Comparison of ENCODE assay signal across 11 cellular contexts in genomic region chr1:83761084-83761760, GRCh38.
A peak's percentile ranks its signal among the peaks of the same experiment; 100 is the strongest.
DNase-seq lines count a peak whose midpoint lies in the region; ATAC-seq and TF ChIP-seq lines count a peak whose summit lies in the region.
"Had no signal": no experiment of that assay in that cellular context is flagged by ENCODE, and none has a peak within 500 bp of the region (broad histone marks: within the 10 kb centered on the region; RNA-seq: fewer than 3 reads in every experiment).

No MANE protein-coding gene starts in this region.

- peaks cover 3% of the 10 kb centered on the region for H3K27me3 Mint-ChIP-seq in activated T-helper 17 cell treated with anti-CD3 and anti-CD28 coated beads, Interleukin-2, amount 50 U/mL, for 72 hours

- ATAC-seq in GM18498 (IDR thresholded peaks at IDR 0.05; ENCODE audit: unreplicated experiment) (peak; percentile 99), GM19455 (IDR thresholded peaks at IDR 0.05; ENCODE audit: unreplicated experiment) (peak; percentile 95), HG03139 (IDR thresholded peaks at IDR 0.05; ENCODE audit: unreplicated experiment) (peak; percentile 97)
- peak; percentile 34 for ATAC-seq in activated T-helper 17 cell treated with anti-CD3 and anti-CD28 coated beads, Interleukin-2, amount 50 U/mL, for 72 hours (replicated peaks)

- H3K4me1 ChIP-seq in breast epithelium: no peaks in the 10 kb centered on the region
- H3K4me1 ChIP-seq: SJSA1 had no signal

- no peak overlapping the region for H3K4me3 ChIP-seq in breast epithelium
- H3K4me3 ChIP-seq: cardiac muscle cell, lung, SJSA1 had no signal

- H3K9me3 Mint-ChIP-seq in activated T-helper 17 cell treated with anti-CD3 and anti-CD28 coated beads, Interleukin-2, amount 50 U/mL, for 72 hours: no peaks in the 10 kb centered on the region

- TF ChIP-seq CTCF in breast epithelium (IDR thresholded peaks at IDR 0.05): no peak

- no peak for DNase-seq in pons (ENCODE audit: low spot score)
- no peak for DNase-seq in RPMI8226
- DNase-seq in breast epithelium (ENCODE audit: low spot score in 2 of 2): no peak
- no peak for DNase-seq in SK-N-DZ (ENCODE audit: low spot score)

- no peak overlapping the region for H3K4me3 Mint-ChIP-seq in activated T-helper 17 cell treated with anti-CD3 and anti-CD28 coated beads, Interleukin-2, amount 50 U/mL, for 72 hours

- no peaks in the 10 kb centered on the region for H3K9me3 ChIP-seq in breast epithelium
- H3K9me3 ChIP-seq: SJSA1 had no signal

- no peak overlapping the region for H3K27ac Mint-ChIP-seq in activated T-helper 17 cell treated with anti-CD3 and anti-CD28 coated beads, Interleukin-2, amount 50 U/mL, for 72 hours

- H3K36me3 Mint-ChIP-seq in activated T-helper 17 cell treated with anti-CD3 and anti-CD28 coated beads, Interleukin-2, amount 50 U/mL, for 72 hours (ENCODE audit: low read depth): no peaks in the 10 kb centered on the region

- intact Hi-C loops in breast epithelium (cut with DNase I; ENCODE audit: low total_unique reads): no loop called here

- no peaks in the 10 kb centered on the region for H3K36me3 ChIP-seq in breast epithelium
- H3K36me3 ChIP-seq: cardiac muscle cell, SJSA1 had no signal

- TF ChIP-seq POLR2A in breast epithelium (IDR thresholded peaks at IDR 0.05): no peak

- H3K27me3 ChIP-seq in breast epithelium: no peaks in the 10 kb centered on the region
- H3K27me3 ChIP-seq: cardiac muscle cell, SJSA1 had no signal

- no peaks in the 10 kb centered on the region for H3K4me1 Mint-ChIP-seq in activated T-helper 17 cell treated with anti-CD3 and anti-CD28 coated beads, Interleukin-2, amount 50 U/mL, for 72 hours

- H3K27ac ChIP-seq in breast epithelium: no peak overlapping the region
- H3K27ac ChIP-seq: cardiac muscle cell, SJSA1 had no signal

Comparison
In these comparisons a context has a peak if more than half of its experiments do, and no peak if none do; other contexts are left out.
1. ATAC-seq: peak in every context shown above with its lines; median percentile 99 in GM18498; 97 in HG03139; 95 in GM19455; 34 in activated T-helper 17 cell treated with anti-CD3 and anti-CD28 coated beads, Interleukin-2, amount 50 U/mL, for 72 hours.